Comparison of ENCODE assay signal across 8 cellular contexts in genomic region chr13:110915057-110915873, GRCh38. TPM values are rescaled to one million over a fixed set of nuclear protein-coding genes. Genes with fewer than 3 reads are reported as not detected.
DNase-seq lines count a peak whose midpoint lies in the region; ATAC-seq and TF ChIP-seq lines count a peak whose summit lies in the region.

TSS of gene ANKRD10 (minus strand) at chr13:110915069. CDS start at chr13:110914934, 135 bp downstream.

- no peaks in the 10 kb centered on the region for H3K27me3 ChIP-seq in testis

- no peaks in the 10 kb centered on the region for H3K9me3 Mint-ChIP-seq in activated naive CD4-positive, alpha-beta T cell treated with anti-CD3 and anti-CD28 coated beads, Interleukin-2, amount 50 U/mL, for 24 hours

- H3K27me3 Mint-ChIP-seq in activated naive CD4-positive, alpha-beta T cell treated with anti-CD3 and anti-CD28 coated beads, Interleukin-2, amount 50 U/mL, for 24 hours = no peaks in the 10 kb centered on the region

- no peaks in the 10 kb centered on the region for H3K36me3 ChIP-seq in testis (ENCODE audit: low read depth, missing control alignments)

- H3K9me3 ChIP-seq in testis = no peaks in the 10 kb centered on the region

- peak within 1 kb of the TSS; percentile 86 to 100 for H3K4me3 ChIP-seq in testis

- peaks cover 52% of the 10 kb centered on the region for H3K4me1 Mint-ChIP-seq in activated naive CD4-positive, alpha-beta T cell treated with anti-CD3 and anti-CD28 coated beads, Interleukin-2, amount 50 U/mL, for 24 hours

- peaks cover 5% of the 10 kb centered on the region for H3K36me3 Mint-ChIP-seq in activated naive CD4-positive, alpha-beta T cell treated with anti-CD3 and anti-CD28 coated beads, Interleukin-2, amount 50 U/mL, for 24 hours

- H3K4me1 ChIP-seq in testis = peaks cover 8% of the 10 kb centered on the region

- intact Hi-C loops in testis (cut with DNase I; ENCODE audit: low total_unique reads) = loop anchor here (10.0 kb wide), 1 partner anchor 200 kb away; the partner anchor contains the start of gene ING1

- ATAC-seq in HG02610 (IDR thresholded peaks at IDR 0.05; ENCODE audit: unreplicated experiment) = peak; percentile 80
- ATAC-seq in SK-N-SH treated with all-trans-retinoic acid at 6 μM for 48 hours = peak; percentile 89
- peak; percentile 94 for ATAC-seq in omental fat pad (ENCODE audit: low FRiP score)

- 1% methylated on average over 76 of the region's 81 CpGs; no CpG with 5 or more reads in 1 of the 2 donors for WGBS in testis, 2 donors

- TF ChIP-seq CTCF in GM10266 (IDR thresholded peaks at IDR 0.05; ENCODE audit: control insufficient read depth, insufficient read depth, low read depth, missing control alignments) (peak; percentile 87), omental fat pad (IDR thresholded peaks at IDR 0.05) (peak in 1 of 3 donors; percentile 75), testis (IDR thresholded peaks at IDR 0.05) (peak; percentile 86 to 95 (median 88))

- H3K4me3 Mint-ChIP-seq in activated naive CD4-positive, alpha-beta T cell treated with anti-CD3 and anti-CD28 coated beads, Interleukin-2, amount 50 U/mL, for 24 hours = peak within 1 kb of the TSS; percentile 95

- no peak for TF ChIP-seq POLR2A in testis (IDR thresholded peaks at IDR 0.05)

- peak within 1 kb of the TSS; percentile 96 to 99 for H3K27ac ChIP-seq in testis

- peak within 1 kb of the TSS; percentile 97 for H3K27ac Mint-ChIP-seq in activated naive CD4-positive, alpha-beta T cell treated with anti-CD3 and anti-CD28 coated beads, Interleukin-2, amount 50 U/mL, for 24 hours

- peak; percentile 99 for DNase-seq in GM10266 (ENCODE audit: extremely low spot score)
- DNase-seq in NCI-H1092 (lab: John Stamatoyannopoulos, UW) = peak; percentile 99
- DNase-seq in glomerular endothelial cell (ENCODE audit: extremely low read depth, low read depth, low spot score) = peak; percentile 80
- DNase-seq in omental fat pad (ENCODE audit: low spot score) = peak; percentile 90
- DNase-seq in testis = peak; percentile 99

TF ChIP-seq in SK-N-SH treated with all-trans-retinoic acid at 6 μM for 48 hours, 23 proteins besides CTCF, POLR2A, EP300 and RAD21:
- no peak for TF ChIP-seq GLIS3 (CRISPR knock-in tag; IDR thresholded peaks at IDR 0.05)
- TF ChIP-seq PATZ1 (CRISPR knock-in tag; IDR thresholded peaks at IDR 0.05; ENCODE audit: borderline replicate concordance) = no peak
- TF ChIP-seq ZNF8 (CRISPR knock-in tag; IDR thresholded peaks at IDR 0.05) = no peak
- TF ChIP-seq BACH2 (CRISPR knock-in tag; IDR thresholded peaks at IDR 0.05; ENCODE audit: borderline replicate concordance) = no peak
- no peak for TF ChIP-seq ZNF70 (CRISPR knock-in tag; IDR thresholded peaks at IDR 0.05)
- no peak for TF ChIP-seq RARB (CRISPR knock-in tag; IDR thresholded peaks at IDR 0.05)
- TF ChIP-seq PPARA (CRISPR knock-in tag; IDR thresholded peaks at IDR 0.05; ENCODE audit: borderline replicate concordance) = no peak
- TF ChIP-seq TCF4 (CRISPR knock-in tag; IDR thresholded peaks at IDR 0.05; ENCODE audit: borderline replicate concordance) = no peak
- TF ChIP-seq POU6F1 (CRISPR knock-in tag; IDR thresholded peaks at IDR 0.05; ENCODE audit: borderline replicate concordance, low read depth) = no peak
- no peak for TF ChIP-seq ARNTL (CRISPR knock-in tag; IDR thresholded peaks at IDR 0.05; ENCODE audit: borderline replicate concordance, low read depth)

RNA-seq across cellular contexts. Expression of gene ANKRD10, which starts in this region (rescaled TPM):
- total RNA-seq in glomerular endothelial cell = 66.0 and 92.9 TPM in 2 replicates
- total RNA-seq in omental fat pad = 100 to 1,000 TPM in 3 of 4 donors, 10 to 100 TPM in 1; 87.8 to 182 (median 145) TPM
- total RNA-seq in testis = 100 to 1,000 TPM; 132 to 180 TPM
- 65.2 TPM for polyA plus RNA-seq in testis (ENCODE audit: insufficient read depth, low read depth, low replicate concordance)

Comparison
In these comparisons a context has a peak if more than half of its experiments do, and no peak if none do; other contexts are left out.
1. Peak in every context shown above with its lines: DNase-seq, ATAC-seq, H3K4me3 ChIP-seq and H3K27ac ChIP-seq.